In the genomic region with DNA sequence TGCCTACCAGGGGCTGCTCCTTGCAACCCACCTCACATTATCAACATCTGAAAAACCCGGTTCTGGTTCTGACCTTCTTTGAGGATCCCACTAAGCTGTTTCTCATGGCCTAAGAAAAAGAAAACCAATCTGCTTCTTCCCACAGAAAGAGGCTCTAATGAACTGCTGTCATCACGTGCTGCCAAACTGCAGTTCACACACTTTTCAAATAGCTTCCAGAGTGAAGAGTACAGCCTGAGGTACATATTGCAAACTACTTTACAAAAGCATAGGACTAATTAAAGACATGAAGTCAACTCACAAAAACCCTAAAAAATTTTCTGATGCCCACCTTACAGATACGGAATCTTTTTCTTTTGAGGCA, we compare ENCODE assay signal across 11 cellular contexts. TPM values are rescaled to one million over a fixed set of nuclear protein-coding genes. Genes with fewer than 3 reads are reported as not detected.
A peak's percentile ranks its signal among the peaks of the same experiment; 100 is the strongest.
DNase-seq lines count a peak whose midpoint lies in the region; ATAC-seq and TF ChIP-seq lines count a peak whose summit lies in the region.
"Had no signal": no experiment of that assay in that cellular context is flagged by ENCODE, and none has a peak within 500 bp of the region (broad histone marks: within the 10 kb centered on the region; RNA-seq: fewer than 3 reads in every experiment).

No MANE protein-coding gene starts in this region.

- ATAC-seq in GM18498 (IDR thresholded peaks at IDR 0.05; ENCODE audit: unreplicated experiment): peak; percentile 23
- ATAC-seq in GM21723 (IDR thresholded peaks at IDR 0.05; ENCODE audit: unreplicated experiment): peak; percentile 34
- ATAC-seq in naive thymus-derived CD4-positive, alpha-beta T cell: no peak
- no peak for ATAC-seq in HG03457 (IDR thresholded peaks at IDR 0.05; ENCODE audit: unreplicated experiment)

- 78 to 85% methylated on average over 3 of the region's 3 CpGs for WGBS in lower leg skin, 2 donors

- H3K27ac ChIP-seq in naive thymus-derived CD4-positive, alpha-beta T cell (ENCODE audit: low read depth, low read length): peak overlapping the region; percentile 80

- BruUV-seq in MCF 10A (replicated peaks; lab: Mats Ljungman, UMichigan): no TSS peak

- CTCF ChIA-PET in naive thymus-derived CD4-positive, alpha-beta T cell (lab: Charles Lee): interaction anchor here (0.8 to 6.6 kb wide), 4 partner anchors 9 to 212 kb away, joined by 4 to 53 read pairs (median 24); partner anchors contain the start of gene HIC1
- CTCF ChIA-PET in MCF 10A (lab: Yijun Ruan, JAX): interaction anchor here (0.8 to 1.7 kb wide), 2 partner anchors 14 to 22 kb away, joined by 3 to 5 read pairs; no protein-coding TSS in a partner anchor

- TF ChIP-seq POLR2A in lower leg skin (IDR thresholded peaks at IDR 0.05): no peak

- H3K27me3 Mint-ChIP-seq in T-helper 1 cell treated with Interleukin-12 subunit alpha and Interleukin-12 subunit beta and Interleukin-4 antibody, amounts not matched to agents 30 μg/mL and 1 μg/mL, for 36 hours (ENCODE audit: low read depth): no peaks in the 10 kb centered on the region
- H3K27me3 Mint-ChIP-seq in naive thymus-derived CD4-positive, alpha-beta T cell: no peaks in the 10 kb centered on the region
- H3K27me3 Mint-ChIP-seq in MCF 10A (ENCODE audit: insufficient read depth, unreplicated experiment): no peaks in the 10 kb centered on the region

- peak overlapping the region; percentile 99 for H3K27ac Mint-ChIP-seq in T-helper 1 cell treated with Interleukin-12 subunit alpha and Interleukin-12 subunit beta and Interleukin-4 antibody, amounts not matched to agents 30 μg/mL and 1 μg/mL, for 36 hours
- H3K27ac Mint-ChIP-seq in naive thymus-derived CD4-positive, alpha-beta T cell: peak overlapping the region; percentile 96 to 100 (median 99)
- H3K27ac Mint-ChIP-seq in MCF 10A (ENCODE audit: low read depth, unreplicated experiment): no peak overlapping the region

- intact Hi-C loops in naive thymus-derived CD4-positive, alpha-beta T cell (cut with micrococcal nuclease): loop anchor here (1.0 to 5.0 kb wide), 17 partner anchors 8 to 551 kb away; partner anchors contain the start of genes HIC1 (in 1 of the 2), MNT (in 1 of the 2), SMG6 (in 1 of the 2) and SRR (in 1 of the 2)
- intact Hi-C loops in lower leg skin (cut with DNase I; ENCODE audit: low total_unique reads) (no loop called here), MCF 10A (cut with micrococcal nuclease) (no loop called here)

- H3K9me3 Mint-ChIP-seq in T-helper 1 cell treated with Interleukin-12 subunit alpha and Interleukin-12 subunit beta and Interleukin-4 antibody, amounts not matched to agents 30 μg/mL and 1 μg/mL, for 36 hours: no peaks in the 10 kb centered on the region
- H3K9me3 Mint-ChIP-seq in naive thymus-derived CD4-positive, alpha-beta T cell: peaks cover 0 to 1% (median 0%) of the 10 kb centered on the region in 11 donors
- H3K9me3 Mint-ChIP-seq in MCF 10A (ENCODE audit: unreplicated experiment): no peaks in the 10 kb centered on the region

- TF ChIP-seq CTCF in lower leg skin (IDR thresholded peaks at IDR 0.05) (no peak), MCF 10A (IDR thresholded peaks at IDR 0.05; ENCODE audit: unreplicated experiment) (no peak)

- H3K9me3 ChIP-seq in naive thymus-derived CD4-positive, alpha-beta T cell (ENCODE audit: control insufficient read depth in 2 of 3, low read length in 3 of 3): no peaks in the 10 kb centered on the region

- peaks cover 63 to 87% of the 10 kb centered on the region in 2 donors for H3K4me1 ChIP-seq in naive thymus-derived CD4-positive, alpha-beta T cell (ENCODE audit: control insufficient read depth in 2 of 2, insufficient read depth in 2 of 2, low read length in 2 of 2)

- peak in 1 of 9 donors; percentile 26 for DNase-seq in naive thymus-derived CD4-positive, alpha-beta T cell
- DNase-seq in lower leg skin (ENCODE audit: low spot score in 2 of 2) (no peak), MCF 10A (ENCODE audit: unreplicated experiment) (no peak), H7 (no peak)
- DNase-seq: DMS53, NCI-H345, occipital lobe had no signal

- no peaks in the 10 kb centered on the region for H3K36me3 ChIP-seq in naive thymus-derived CD4-positive, alpha-beta T cell (ENCODE audit: control insufficient read depth in 2 of 3, insufficient read depth in 3 of 3, low read length in 3 of 3)
- H3K36me3 ChIP-seq in H7 (replicated peaks; ENCODE audit: control insufficient read depth, insufficient read depth, low read length): peaks cover 1% of the 10 kb centered on the region; the same call in 1 of the 2 replicates

- peaks cover 30% of the 10 kb centered on the region for H3K36me3 Mint-ChIP-seq in T-helper 1 cell treated with Interleukin-12 subunit alpha and Interleukin-12 subunit beta and Interleukin-4 antibody, amounts not matched to agents 30 μg/mL and 1 μg/mL, for 36 hours (ENCODE audit: low read depth)
- H3K36me3 Mint-ChIP-seq in naive thymus-derived CD4-positive, alpha-beta T cell: peaks cover 0 to 39% (median 7%) of the 10 kb centered on the region in 5 donors
- H3K36me3 Mint-ChIP-seq in MCF 10A (ENCODE audit: insufficient read depth, unreplicated experiment): peaks cover 42% of the 10 kb centered on the region

- H3K4me1 Mint-ChIP-seq in T-helper 1 cell treated with Interleukin-12 subunit alpha and Interleukin-12 subunit beta and Interleukin-4 antibody, amounts not matched to agents 30 μg/mL and 1 μg/mL, for 36 hours (ENCODE audit: low read depth): peaks cover 72% of the 10 kb centered on the region
- H3K4me1 Mint-ChIP-seq in naive thymus-derived CD4-positive, alpha-beta T cell: peaks cover 40 to 88% (median 81%) of the 10 kb centered on the region in 7 donors
- peaks cover 16% of the 10 kb centered on the region for H3K4me1 Mint-ChIP-seq in MCF 10A (ENCODE audit: insufficient read depth, unreplicated experiment)

- POLR2A ChIA-PET in naive thymus-derived CD4-positive, alpha-beta T cell (lab: Charles Lee): interaction anchor here (0.6 to 12.4 kb wide), 15 partner anchors 9 to 776 kb away, joined by 3 to 148 read pairs (median 4); no protein-coding TSS in a partner anchor
- POLR2A ChIA-PET in MCF 10A (lab: Yijun Ruan, JAX): no interaction called here

- H3K4me3 ChIP-seq in naive thymus-derived CD4-positive, alpha-beta T cell (ENCODE audit: low read length): peak overlapping the region; percentile 38
- no peak overlapping the region for H3K4me3 ChIP-seq in lower leg skin (ENCODE audit: low read depth, poor library complexity, severe bottlenecking)
- H3K4me3 ChIP-seq in H7 (ENCODE audit: insufficient read depth, low read depth, low read length): no peak overlapping the region

- no peaks in the 10 kb centered on the region for H3K27me3 ChIP-seq in naive thymus-derived CD4-positive, alpha-beta T cell (ENCODE audit: control insufficient read depth in 2 of 2, insufficient read depth in 2 of 2, low read length in 2 of 2)
- H3K27me3 ChIP-seq in H7 (ENCODE audit: control insufficient read depth, insufficient read depth, low read length): no peaks in the 10 kb centered on the region

- H3K4me3 Mint-ChIP-seq in T-helper 1 cell treated with Interleukin-12 subunit alpha and Interleukin-12 subunit beta and Interleukin-4 antibody, amounts not matched to agents 30 μg/mL and 1 μg/mL, for 36 hours: peak overlapping the region; percentile 79
- peak overlapping the region; percentile 69 to 94 (median 82) for H3K4me3 Mint-ChIP-seq in naive thymus-derived CD4-positive, alpha-beta T cell
- H3K4me3 Mint-ChIP-seq in MCF 10A (ENCODE audit: unreplicated experiment): no peak overlapping the region

RNA-seq across cellular contexts. Expression of gene SMG6, which starts 36.7 kb away (rescaled TPM):
- total RNA-seq in naive thymus-derived CD4-positive, alpha-beta T cell: 10 to 100 TPM; 45.6 to 65.3 (median 55.8) TPM
- 10 to 100 TPM in 1 of 2 donors, 1 to 10 TPM in 1; 8.6 to 14.0 TPM for polyA plus RNA-seq in naive thymus-derived CD4-positive, alpha-beta T cell
- total RNA-seq in lower leg skin (10 to 100 TPM; 22.5 to 54.6 (median 29.5) TPM), MCF 10A (2022) (17.0 and 23.2 TPM in 2 replicates)
- 18.2 and 24.3 TPM in 2 replicates for total RNA-seq in H7 (2014; rRNA removed; shearing (Covaris generic))

RNA-seq across cellular contexts. Expression of gene SRR, which starts 36.9 kb away (rescaled TPM):
- total RNA-seq in naive thymus-derived CD4-positive, alpha-beta T cell: 10 to 100 TPM in 1 of 5 experiments, 1 to 10 TPM in 4; 3.1 to 16.0 (median 8.3) TPM
- 1 to 10 TPM; 5.2 to 9.6 TPM for polyA plus RNA-seq in naive thymus-derived CD4-positive, alpha-beta T cell
- total RNA-seq in lower leg skin (10 to 100 TPM in 3 of 4 donors, 1 to 10 TPM in 1; 1.4 to 14.4 (median 12.9) TPM), MCF 10A (2022) (7.7 and 16.6 TPM in 2 replicates)
- total RNA-seq in H7 (2014; rRNA removed; shearing (Covaris generic)): 7.6 and 9.6 TPM in 2 replicates

Comparison
In these comparisons a context has a peak if more than half of its experiments do, and no peak if none do; other contexts are left out.
1. ATAC-seq: peak in GM18498 (single experiment) and GM21723 (single experiment); none in naive thymus-derived CD4-positive, alpha-beta T cell (single experiment) and HG03457 (single experiment).
2. intact Hi-C loops: an anchor here in naive thymus-derived CD4-positive, alpha-beta T cell (1.0 to 5.0 kb wide); none called in lower leg skin and MCF 10A.